In genomic region chr4:178426871-178427270, GRCh38 we compare ENCODE assay signal across 9 cellular contexts.
"Had no signal": no experiment of that assay in that cellular context is flagged by ENCODE, and none has a peak within 500 bp of the region (broad histone marks: within the 10 kb centered on the region; RNA-seq: fewer than 3 reads in every experiment).

No MANE protein-coding gene starts in this region.

- H2AFZ ChIP-seq: GM23248, GM23338 had no signal

- DNase-seq: GM23248, GOT3, H7, H9, HCEC 1CT, HFFc6 had no signal

- H3K36me3 ChIP-seq: HAP-1 had no signal

- H3K9me3 ChIP-seq: HAP-1 had no signal

- H3K27ac ChIP-seq: GM23248 had no signal

- H3K4me1 ChIP-seq: HAP-1 had no signal

- H3K4me2 ChIP-seq: GM23338 had no signal

- H3K4me1 Mint-ChIP-seq: GM23338, H9 had no signal

- H3K9ac ChIP-seq: GM23248 had no signal

- H3K27ac Mint-ChIP-seq: GM23338, H9, HFFc6 had no signal

- H3K4me3 ChIP-seq: GM23248, GM23338, HAP-1 had no signal

- H3K9me3 Mint-ChIP-seq: GM23338, H9 had no signal

- H3K4me3 Mint-ChIP-seq: GM23338, H9, HFFc6 had no signal

- ATAC-seq: GM23338, HCT116 had no signal
